ENCODE assay signal across 8 cellular contexts in genomic region chr15:68650901-68651709, GRCh38.
A peak's percentile ranks its signal among the peaks of the same experiment; 100 is the strongest.
DNase-seq lines count a peak whose midpoint lies in the region; ATAC-seq and TF ChIP-seq lines count a peak whose summit lies in the region.

No MANE protein-coding gene starts in this region.

- H3K4me3 ChIP-seq in BE2C (ENCODE audit: low read depth, low read length) (no peak overlapping the region), psoas muscle (no peak overlapping the region)

- H3K27ac ChIP-seq in foreskin keratinocyte (no peak overlapping the region), psoas muscle (no peak overlapping the region)

- H3K27me3 ChIP-seq in BE2C: no peaks in the 10 kb centered on the region
- H3K27me3 ChIP-seq in foreskin keratinocyte: no peaks in the 10 kb centered on the region
- H3K27me3 ChIP-seq in psoas muscle (ENCODE audit: insufficient read depth in 3 of 3, low read length in 2 of 3): no peaks in the 10 kb centered on the region

- peaks cover 8% of the 10 kb centered on the region for H3K4me1 ChIP-seq in BE2C
- peaks cover 8% of the 10 kb centered on the region for H3K4me1 ChIP-seq in foreskin keratinocyte
- H3K4me1 ChIP-seq in psoas muscle: no peaks in the 10 kb centered on the region

- no peaks in the 10 kb centered on the region for H3K9me3 Mint-ChIP-seq in activated CD8-positive, alpha-beta memory T cell treated with anti-CD3 and anti-CD28 coated beads, Interleukin-2, amount 10 ng/mL, durations not matched to agents 7 days and 5 days (ENCODE audit: low read depth)

- TF ChIP-seq CTCF in BE2C (IDR thresholded peaks at IDR 0.05; ENCODE audit: low read depth, low read length): peak; percentile 68
- peak; percentile 68 for TF ChIP-seq CTCF in foreskin keratinocyte (conservative IDR thresholded peaks at IDR 0.05)
- TF ChIP-seq CTCF in psoas muscle (IDR thresholded peaks at IDR 0.05): peak; percentile 48

- DNase-seq in BE2C (peak; percentile 56), HuH-7 (ENCODE audit: low spot score) (peak; percentile 83), foreskin keratinocyte (no peak), psoas muscle (peak; percentile 61 to 73), G401 (ENCODE audit: low spot score) (no peak)
- DNase-seq in activated CD8-positive, alpha-beta memory T cell treated with anti-CD3 and anti-CD28 coated beads, Interleukin-2, amount 10 ng/mL, durations not matched to agents 7 days and 5 days: peak; percentile 51

- no peaks in the 10 kb centered on the region for H3K4me1 Mint-ChIP-seq in activated CD8-positive, alpha-beta memory T cell treated with anti-CD3 and anti-CD28 coated beads, Interleukin-2, amount 10 ng/mL, durations not matched to agents 7 days and 5 days

- 74 to 80% (median 76%) methylated on average over 23 of the region's 23 CpGs for WGBS in psoas muscle, 3 donors

- H3K27ac Mint-ChIP-seq in activated CD8-positive, alpha-beta memory T cell treated with anti-CD3 and anti-CD28 coated beads, Interleukin-2, amount 10 ng/mL, durations not matched to agents 7 days and 5 days: no peak overlapping the region

- in situ Hi-C loops in G401 (cut with HindIII; ENCODE audit: low sequenced_read_pairs): no loop called here

- no peaks in the 10 kb centered on the region for H3K36me3 ChIP-seq in BE2C
- H3K36me3 ChIP-seq in psoas muscle (ENCODE audit: insufficient read depth in 1 of 2, low read depth in 1 of 2): no peaks in the 10 kb centered on the region

- peak; percentile 53 for ATAC-seq in activated CD8-positive, alpha-beta memory T cell treated with anti-CD3 and anti-CD28 coated beads, Interleukin-2, amount 10 ng/mL, durations not matched to agents 7 days and 5 days
- ATAC-seq in foreskin keratinocyte (peak; percentile 48), psoas muscle (peak in 2 of 4 donors; percentile 37 to 66), GM18520 (IDR thresholded peaks at IDR 0.05; ENCODE audit: unreplicated experiment) (no peak), HG03108 (IDR thresholded peaks at IDR 0.05; ENCODE audit: unreplicated experiment) (no peak)

- no peaks in the 10 kb centered on the region for H3K36me3 Mint-ChIP-seq in activated CD8-positive, alpha-beta memory T cell treated with anti-CD3 and anti-CD28 coated beads, Interleukin-2, amount 10 ng/mL, durations not matched to agents 7 days and 5 days

- no peaks in the 10 kb centered on the region for H3K9me3 ChIP-seq in BE2C
- H3K9me3 ChIP-seq in psoas muscle: no peaks in the 10 kb centered on the region

- intact Hi-C loops in psoas muscle (cut with DNase I): no loop called here

- CTCF ChIA-PET in activated CD8-positive, alpha-beta memory T cell treated with anti-CD3 and anti-CD28 coated beads, Interleukin-2, amount 10 ng/mL, durations not matched to agents 7 days and 5 days (lab: Charles Lee): interaction anchor here (1.1 to 2.0 kb wide), 3 partner anchors 23 to 134 kb away, joined by 3 to 5 read pairs (median 5); no protein-coding TSS in a partner anchor

- peaks cover 2% of the 10 kb centered on the region for H3K27me3 Mint-ChIP-seq in activated CD8-positive, alpha-beta memory T cell treated with anti-CD3 and anti-CD28 coated beads, Interleukin-2, amount 10 ng/mL, durations not matched to agents 7 days and 5 days

- H3K4me3 Mint-ChIP-seq in activated CD8-positive, alpha-beta memory T cell treated with anti-CD3 and anti-CD28 coated beads, Interleukin-2, amount 10 ng/mL, durations not matched to agents 7 days and 5 days: no peak overlapping the region

Comparison
In these comparisons a context has a peak if more than half of its experiments do, and no peak if none do; other contexts are left out.
1. DNase-seq: peak in BE2C (single experiment), HuH-7 (single experiment), activated CD8-positive, alpha-beta memory T cell treated with anti-CD3 and anti-CD28 coated beads, Interleukin-2, amount 10 ng/mL, durations not matched to agents 7 days and 5 days (single experiment) and psoas muscle (2 of 2); none in foreskin keratinocyte (0 of 2) and G401 (single experiment).
2. ATAC-seq: peak in activated CD8-positive, alpha-beta memory T cell treated with anti-CD3 and anti-CD28 coated beads, Interleukin-2, amount 10 ng/mL, durations not matched to agents 7 days and 5 days (single experiment) and foreskin keratinocyte (single experiment); none in GM18520 (single experiment) and HG03108 (single experiment).
3. Peak in every context shown above with its lines, with median percentiles within 50 percentile points of each other: CTCF ChIP-seq.